17 cellular contexts compared by ENCODE assay signal in the genomic region with DNA sequence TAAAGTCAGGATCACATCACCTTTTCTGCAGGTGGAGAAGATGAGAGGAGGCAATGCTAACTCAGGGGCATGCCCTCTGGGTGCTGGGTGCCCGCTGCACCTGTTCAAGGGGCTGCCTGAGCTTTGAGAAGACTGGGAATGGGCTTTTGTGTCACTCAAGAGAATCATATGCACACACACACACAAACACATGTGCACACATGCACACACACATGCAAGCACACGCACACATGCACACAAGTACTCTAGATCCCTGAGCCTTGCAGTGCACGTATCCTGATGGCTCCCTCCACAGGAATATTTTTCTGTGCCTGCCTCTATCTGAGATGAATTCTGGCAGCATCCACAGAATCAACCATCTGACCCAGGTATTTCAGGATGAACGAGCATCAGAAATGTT.
DNase-seq lines count a peak whose midpoint lies in the region; ATAC-seq and TF ChIP-seq lines count a peak whose summit lies in the region.
"Had no signal": no experiment of that assay in that cellular context is flagged by ENCODE, and none has a peak within 500 bp of the region (broad histone marks: within the 10 kb centered on the region; RNA-seq: fewer than 3 reads in every experiment).

No MANE protein-coding gene starts in this region.

- H3K9me3 ChIP-seq in right lobe of liver = no peaks in the 10 kb centered on the region
- no peaks in the 10 kb centered on the region for H3K9me3 ChIP-seq in upper lobe of right lung
- H3K9me3 ChIP-seq: A549 had no signal

- no peaks in the 10 kb centered on the region for H3K27me3 ChIP-seq in right lobe of liver
- no peaks in the 10 kb centered on the region for H3K27me3 ChIP-seq in upper lobe of right lung

- no peak for TF ChIP-seq CTCF in right lobe of liver (IDR thresholded peaks at IDR 0.05)
- no peak for TF ChIP-seq CTCF in upper lobe of right lung (IDR thresholded peaks at IDR 0.05)

- ATAC-seq in right lobe of liver (no peak), upper lobe of right lung (no peak), HG03045 (IDR thresholded peaks at IDR 0.05; ENCODE audit: unreplicated experiment) (no peak)
- ATAC-seq: A549 had no signal

- no peaks in the 10 kb centered on the region for H3K4me1 ChIP-seq in right lobe of liver
- no peaks in the 10 kb centered on the region for H3K4me1 ChIP-seq in upper lobe of right lung
- H3K4me1 ChIP-seq: A549 had no signal

- DNase-seq in activated effector memory CD4-positive, alpha-beta T cell treated with anti-CD3 and anti-CD28 coated beads, Interleukin-2, amount 50 U/mL, for 16 hours = peak; percentile 3
- no peak for DNase-seq in activated effector memory CD4-positive, alpha-beta T cell treated with Interleukin-2 at 50 U/mL for 16 hours
- DNase-seq in cerebellum (ENCODE audit: low spot score) = peak; percentile 22
- DNase-seq in right lobe of liver = peak in 2 of 3 donors; percentile 2 to 8
- peak; percentile 23 for DNase-seq in upper lobe of right lung
- no peak for DNase-seq in HT-29 (ENCODE audit: low spot score)
- DNase-seq: AML-193; CD4-positive, alpha-beta memory T cell; DMS153; DMS79; GF-D8; GOT3; H7 had no signal

- H3K36me3 ChIP-seq in right lobe of liver = no peaks in the 10 kb centered on the region
- H3K36me3 ChIP-seq in upper lobe of right lung = no peaks in the 10 kb centered on the region

- WGBS in right lobe of liver (ENCODE audit: insufficient coverage, low coverage, low lambda C conversion rate, missing lambda C conversion rate) = 50% methylated on average over 2 of the region's 4 CpGs

- H3K4me3 ChIP-seq in right lobe of liver (no peak overlapping the region), upper lobe of right lung (no peak overlapping the region)
- H3K4me3 ChIP-seq: A549 had no signal

- no peak for TF ChIP-seq POLR2A in right lobe of liver (IDR thresholded peaks at IDR 0.05)

- intact Hi-C loops in right lobe of liver (cut with DNase I) = no loop called here
- intact Hi-C loops in upper lobe of right lung (cut with DNase I) = no loop called here

- H3K27ac ChIP-seq in right lobe of liver (no peak overlapping the region), upper lobe of right lung (no peak overlapping the region)
- H3K27ac ChIP-seq: 22Rv1, A549, HL-60 had no signal

Comparison
In these comparisons a context has a peak if more than half of its experiments do, and no peak if none do; other contexts are left out.
1. DNase-seq: peak in activated effector memory CD4-positive, alpha-beta T cell treated with anti-CD3 and anti-CD28 coated beads, Interleukin-2, amount 50 U/mL, for 16 hours (single experiment), cerebellum (single experiment), right lobe of liver (2 of 3) and upper lobe of right lung (single experiment); none in activated effector memory CD4-positive, alpha-beta T cell treated with Interleukin-2 at 50 U/mL for 16 hours (single experiment) and HT-29 (single experiment).